ENCODE assay signal across 16 cellular contexts in the genomic region with DNA sequence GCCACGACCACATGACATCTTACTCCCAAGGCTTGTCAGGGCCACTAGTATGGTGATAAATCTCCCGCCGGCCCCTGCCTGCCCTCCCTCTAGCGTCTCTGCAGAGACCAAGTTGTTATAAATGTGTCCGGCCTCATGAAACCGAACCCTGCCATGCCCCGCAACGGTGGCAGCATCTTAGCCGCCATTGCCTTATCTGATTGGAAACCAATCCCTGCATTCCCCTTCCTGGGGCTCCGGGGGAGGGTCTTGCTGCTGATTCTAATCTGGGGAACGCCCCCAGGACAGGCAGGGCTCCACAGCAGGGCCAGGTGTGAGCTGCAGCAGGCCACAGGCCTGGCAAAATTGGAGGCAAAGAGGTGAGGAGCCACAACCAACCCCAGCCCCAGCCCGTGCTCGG.
DNase-seq lines count a peak whose midpoint lies in the region; ATAC-seq, FAIRE-seq and TF ChIP-seq lines count a peak whose summit lies in the region.
"Had no signal": no experiment of that assay in that cellular context is flagged by ENCODE, and none has a peak within 500 bp of the region (broad histone marks: within the 10 kb centered on the region; RNA-seq: fewer than 3 reads in every experiment).

No MANE protein-coding gene starts in this region.

- H3K23ac ChIP-seq in H1 (ENCODE audit: insufficient read length): no peak overlapping the region
- H3K23ac ChIP-seq in mesenchymal stem cell (ENCODE audit: low read length in 2 of 2): no peak overlapping the region

- TF ChIP-seq EP300 in H1 (IDR thresholded peaks at IDR 0.05; ENCODE audit: borderline replicate concordance in 1 of 2, low read depth in 2 of 2, low read length in 2 of 2): no peak

- intact Hi-C loops in spleen (cut with DNase I; ENCODE audit: low total_unique reads): no loop called here

- no peaks in the 10 kb centered on the region for H3K9me2 ChIP-seq in GM23338 (ENCODE audit: insufficient read depth)
- no peaks in the 10 kb centered on the region for H3K9me2 ChIP-seq in hepatocyte (replicated peaks; ENCODE audit: insufficient read depth)

- no peak overlapping the region for H2BK120ac ChIP-seq in H1 (replicated peaks; ENCODE audit: low read depth, low read length)
- no peak overlapping the region for H2BK120ac ChIP-seq in mesenchymal stem cell (ENCODE audit: low read depth, low read length)

- H3K18ac ChIP-seq in H1 (ENCODE audit: extremely low read depth, low read length) (no peak overlapping the region), mesenchymal stem cell (ENCODE audit: low read depth in 1 of 2, low read length in 2 of 2) (no peak overlapping the region)

- 0 out of 3 replicates have a peak, but pooled peaks cover 3% of the 10 kb centered on the region for H3K4me1 Mint-ChIP-seq in GM23338
- H3K4me1 Mint-ChIP-seq: CD14-positive monocyte; CD4-positive, alpha-beta memory T cell had no signal

- CTCF ChIA-PET in H1 (lab: Charles Lee; ENCODE audit: partially characterized antibody): interaction anchor here (1.2 kb wide), 2 partner anchors 24 to 83 kb away, joined by 3 read pairs; no protein-coding TSS in a partner anchor

- H4K91ac ChIP-seq in H1 (replicated peaks; ENCODE audit: insufficient read length, low read length) (no peak overlapping the region), mesenchymal stem cell (ENCODE audit: low read length) (peak overlapping the region; percentile 31)

- H2BK12ac ChIP-seq in H1 (ENCODE audit: low read depth, low read length) (no peak overlapping the region), mesenchymal stem cell (ENCODE audit: low read length in 2 of 2) (no peak overlapping the region)

- H3K56ac ChIP-seq in H1 (replicated peaks; ENCODE audit: insufficient read length, low read depth, low read length): no peak overlapping the region

- H2BK5ac ChIP-seq in H1 (ENCODE audit: low read depth, low read length) (no peak overlapping the region), mesenchymal stem cell (ENCODE audit: low read depth, low read length, poor library complexity, severe bottlenecking) (no peak overlapping the region)

- no peaks in the 10 kb centered on the region for H3F3A ChIP-seq in GM23338 (replicated peaks; ENCODE audit: low read depth)

- H3K4me3 Mint-ChIP-seq in GM23338: no peak overlapping the region
- H3K4me3 Mint-ChIP-seq: CD14-positive monocyte; CD4-positive, alpha-beta memory T cell had no signal

- DNase-seq in GM23338 (ENCODE audit: low spot score) (no peak), H1 (ENCODE audit: low read depth in 1 of 2, low spot score in 2 of 2) (no peak), mesenchymal stem cell (no peak), spleen (peak; percentile 24), hepatocyte (ENCODE audit: low spot score) (no peak), kidney glomerular epithelial cell (lab: John Stamatoyannopoulos, UW) (no peak), Peyer's patch (no peak)
- DNase-seq: 8988T; CD4-positive, alpha-beta memory T cell; DMS153; DMS79; GDM1; HCEC 1CT had no signal

- TF ChIP-seq CTCF in GM23338 (conservative IDR thresholded peaks at IDR 0.05; ENCODE audit: low read depth in 2 of 2) (no peak), H1 (IDR thresholded peaks at IDR 0.05; ENCODE audit: control extremely low read depth in 1 of 3, insufficient read depth in 1 of 3, low read depth in 1 of 3, low read length in 3 of 3) (no peak), spleen (IDR thresholded peaks at IDR 0.05 in 8 of 11, conservative IDR thresholded peaks at IDR 0.05 in 3 of 11) (no peak), hepatocyte (IDR thresholded peaks at IDR 0.05; ENCODE audit: poor library complexity) (no peak), Peyer's patch (IDR thresholded peaks at IDR 0.05) (no peak)

- H3K27me3 ChIP-seq in GM23338 (ENCODE audit: insufficient read depth): no peaks in the 10 kb centered on the region
- no peaks in the 10 kb centered on the region for H3K27me3 ChIP-seq in H1 (replicated peaks in 1 of 4; ENCODE audit: control insufficient read depth in 3 of 4, extremely low read depth in 1 of 4, insufficient read depth in 3 of 4, low read length in 3 of 4)
- H3K27me3 ChIP-seq in mesenchymal stem cell (ENCODE audit: control insufficient read depth in 1 of 2, insufficient read depth in 1 of 2, low read length in 2 of 2): peaks cover 5 to 93% of the 10 kb centered on the region in 2 experiments
- H3K27me3 ChIP-seq in spleen (replicated peaks in 1 of 7): peaks cover 0 to 55% (median 0%) of the 10 kb centered on the region in 7 donors
- H3K27me3 ChIP-seq in hepatocyte: peaks cover 7% of the 10 kb centered on the region
- no peaks in the 10 kb centered on the region for H3K27me3 ChIP-seq in Peyer's patch
- H3K27me3 ChIP-seq: BLaER1 had no signal

- no peak for TF ChIP-seq POLR2A in H1 (IDR thresholded peaks at IDR 0.05; ENCODE audit: control extremely low read depth in 1 of 2, low read depth in 2 of 2, low read length in 2 of 2)
- TF ChIP-seq POLR2A in spleen (IDR thresholded peaks at IDR 0.05): no peak
- TF ChIP-seq POLR2A in Peyer's patch (IDR thresholded peaks at IDR 0.05): no peak

- no peak overlapping the region for H3K4me2 ChIP-seq in GM23338
- no peak overlapping the region for H3K4me2 ChIP-seq in H1 (ENCODE audit: insufficient read depth in 1 of 2, low read depth in 2 of 2, low read length in 2 of 2)
- H3K4me2 ChIP-seq in mesenchymal stem cell (ENCODE audit: low read length, poor library complexity, severe bottlenecking): no peak overlapping the region
- no peak overlapping the region for H3K4me2 ChIP-seq in hepatocyte
- H3K4me2 ChIP-seq: BLaER1 had no signal

- no peak overlapping the region for H2BK20ac ChIP-seq in H1 (ENCODE audit: low read length)

- TF ChIP-seq RAD21 in H1 (IDR thresholded peaks at IDR 0.05 in 1 of 2, conservative IDR thresholded peaks at IDR 0.05 in 1 of 2; ENCODE audit: low read depth in 2 of 2, low read length in 2 of 2): no peak

- H3K4me1 ChIP-seq in GM23338 (ENCODE audit: insufficient read depth) (no peaks in the 10 kb centered on the region), H1 (replicated peaks in 1 of 4; ENCODE audit: control insufficient read depth in 3 of 4, insufficient read depth in 4 of 4, low read length in 3 of 4) (peaks cover 0 to 2% (median 0%) of the 10 kb centered on the region in 4 experiments; a peak in 1 of 7 replicates), mesenchymal stem cell (ENCODE audit: control insufficient read depth, insufficient read depth, low read depth, low read length) (peaks cover 7% of the 10 kb centered on the region), spleen (peaks cover 0 to 1% (median 0%) of the 10 kb centered on the region in 6 donors), hepatocyte (ENCODE audit: insufficient read depth) (no peaks in the 10 kb centered on the region), Peyer's patch (no peaks in the 10 kb centered on the region)

- H3K27me3 Mint-ChIP-seq in GM23338 (ENCODE audit: insufficient read depth, low read depth, poor library complexity): peaks cover 2% of the 10 kb centered on the region

- no peak overlapping the region for H2AK5ac ChIP-seq in H1 (ENCODE audit: low read depth, low read length)
- H2AK5ac ChIP-seq in mesenchymal stem cell (ENCODE audit: low read length, severe bottlenecking): no peak overlapping the region

- H3K9ac ChIP-seq in H1 (replicated peaks in 1 of 4; ENCODE audit: extremely low read depth in 1 of 4, low read depth in 3 of 4, low read length in 3 of 4) (no peak overlapping the region), mesenchymal stem cell (ENCODE audit: low read length) (no peak overlapping the region)
- H3K9ac ChIP-seq: BLaER1 had no signal

- POLR2A ChIA-PET in H1 (lab: Charles Lee; ENCODE audit: partially characterized antibody): no interaction called here

- ATAC-seq in GM23338: peak; percentile 63

- H3K27ac ChIP-seq in GM23338 (ENCODE audit: low read depth): no peak overlapping the region
- H3K27ac ChIP-seq in H1 (ENCODE audit: low read depth, low read length): no peak overlapping the region
- H3K27ac ChIP-seq in mesenchymal stem cell (ENCODE audit: low read length, poor library complexity, severe bottlenecking): no peak overlapping the region
- H3K27ac ChIP-seq in spleen: no peak overlapping the region
- no peak overlapping the region for H3K27ac ChIP-seq in hepatocyte
- no peak overlapping the region for H3K27ac ChIP-seq in Peyer's patch
- H3K27ac ChIP-seq: BLaER1 had no signal

- no peaks in the 10 kb centered on the region for H4K20me1 ChIP-seq in GM23338 (replicated peaks; ENCODE audit: insufficient read depth)
- no peaks in the 10 kb centered on the region for H4K20me1 ChIP-seq in H1 (replicated peaks in 1 of 2; ENCODE audit: control insufficient read depth in 1 of 2, insufficient read depth in 2 of 2, low read length in 2 of 2)
- no peaks in the 10 kb centered on the region for H4K20me1 ChIP-seq in hepatocyte (ENCODE audit: insufficient read depth, poor library complexity, severe bottlenecking)
- H4K20me1 ChIP-seq: BLaER1 had no signal

- no peak overlapping the region for H3K4me3 ChIP-seq in GM23338
- no peak overlapping the region for H3K4me3 ChIP-seq in H1 (ENCODE audit: extremely low read depth in 1 of 4, insufficient read depth in 2 of 4, low read depth in 3 of 4, low read length in 4 of 4)
- no peak overlapping the region for H3K4me3 ChIP-seq in mesenchymal stem cell (ENCODE audit: insufficient read depth in 1 of 2, low read depth in 1 of 2, low read length in 2 of 2)
- no peak overlapping the region for H3K4me3 ChIP-seq in spleen
- H3K4me3 ChIP-seq in hepatocyte: no peak overlapping the region
- no peak overlapping the region for H3K4me3 ChIP-seq in Peyer's patch
- H3K4me3 ChIP-seq: BLaER1 had no signal

- H3K79me1 ChIP-seq in H1 (ENCODE audit: low read depth, low read length) (no peaks in the 10 kb centered on the region), mesenchymal stem cell (replicated peaks; ENCODE audit: low read length, poor library complexity, severe bottlenecking) (no peaks in the 10 kb centered on the region)

- no peak overlapping the region for H4K8ac ChIP-seq in H1 (ENCODE audit: extremely low read depth, insufficient read depth, low read length)
- no peak overlapping the region for H4K8ac ChIP-seq in mesenchymal stem cell (ENCODE audit: low read length)

- FAIRE-seq in H1 (lab: Jason Lieb, UNC): no peak
- FAIRE-seq: GM12892 had no signal

- H3K14ac ChIP-seq in H1 (ENCODE audit: insufficient read length): no peak overlapping the region
- no peak overlapping the region for H3K14ac ChIP-seq in mesenchymal stem cell (ENCODE audit: low read length in 2 of 2)

- no peaks in the 10 kb centered on the region for H3K23me2 ChIP-seq in H1 (ENCODE audit: low read depth, low read length)

- WGBS in H1 (ENCODE audit: extremely low coverage in 1 of 2, insufficient coverage in 1 of 2, insufficient read length in 1 of 2, insufficient replicate concordance in 2 of 2, low coverage in 1 of 2, low lambda C conversion rate in 2 of 2, missing lambda C conversion rate in 1 of 2), 2 experiments: 84% methylated on average over 13 of the region's 13 CpGs; no CpG with 5 or more reads in 1 of the 2 experiments
- WGBS in mesenchymal stem cell: 75% methylated on average over 13 of the region's 13 CpGs
- WGBS in spleen, 5 donors: 76 to 89% (median 79%) methylated on average over 13 of the region's 13 CpGs
- 64% methylated on average over 13 of the region's 13 CpGs for WGBS in hepatocyte (ENCODE audit: low lambda C conversion rate, missing lambda C conversion rate)

- no peak overlapping the region for H4K5ac ChIP-seq in H1 (ENCODE audit: insufficient read length, low read depth, low read length)

- H3K27ac Mint-ChIP-seq in GM23338: no peak overlapping the region
- H3K27ac Mint-ChIP-seq: CD14-positive monocyte; CD4-positive, alpha-beta memory T cell had no signal

- H2BK15ac ChIP-seq in H1 (ENCODE audit: low read length): no peak overlapping the region
- no peak overlapping the region for H2BK15ac ChIP-seq in mesenchymal stem cell (ENCODE audit: low read depth, poor library complexity, severe bottlenecking)

- H3K9me3 Mint-ChIP-seq in GM23338: no peaks in the 10 kb centered on the region; the same call in 2 of the 3 replicates
- H3K9me3 Mint-ChIP-seq: CD4-positive, alpha-beta memory T cell had no signal

- H3K9me3 ChIP-seq in H1 (ENCODE audit: insufficient read depth in 2 of 2, low read depth in 1 of 2, low read length in 1 of 2): no peaks in the 10 kb centered on the region
- no peaks in the 10 kb centered on the region for H3K9me3 ChIP-seq in mesenchymal stem cell (ENCODE audit: control insufficient read depth, low read length)
- no peaks in the 10 kb centered on the region for H3K9me3 ChIP-seq in spleen
- H3K9me3 ChIP-seq in hepatocyte (ENCODE audit: low read depth): no peaks in the 10 kb centered on the region
- H3K9me3 ChIP-seq in Peyer's patch: no peaks in the 10 kb centered on the region
- H3K9me3 ChIP-seq: BLaER1 had no signal

- H3K36me3 Mint-ChIP-seq in GM23338 (ENCODE audit: low read depth): no peaks in the 10 kb centered on the region
- H3K36me3 Mint-ChIP-seq: CD14-positive monocyte; CD4-positive, alpha-beta memory T cell had no signal

- no peaks in the 10 kb centered on the region for H3K36me3 ChIP-seq in GM23338 (ENCODE audit: insufficient read depth)
- no peaks in the 10 kb centered on the region for H3K36me3 ChIP-seq in H1 (ENCODE audit: control insufficient read depth in 2 of 4, insufficient read depth in 4 of 4, low read length in 3 of 4)
- no peaks in the 10 kb centered on the region for H3K36me3 ChIP-seq in mesenchymal stem cell (ENCODE audit: control insufficient read depth in 1 of 2, insufficient read depth in 2 of 2, low read depth in 1 of 2, low read length in 2 of 2)
- no peaks in the 10 kb centered on the region for H3K36me3 ChIP-seq in spleen
- H3K36me3 ChIP-seq in hepatocyte (replicated peaks; ENCODE audit: insufficient read depth, low read depth): no peaks in the 10 kb centered on the region
- H3K36me3 ChIP-seq in Peyer's patch: no peaks in the 10 kb centered on the region
- H3K36me3 ChIP-seq: BLaER1 had no signal

- H2AFZ ChIP-seq in GM23338 (no peak overlapping the region), H1 (ENCODE audit: low read length) (no peak overlapping the region), mesenchymal stem cell (ENCODE audit: low read depth, low read length) (no peak overlapping the region), hepatocyte (no peak overlapping the region)

- H3K79me2 ChIP-seq in GM23338 (replicated peaks; ENCODE audit: insufficient read depth): no peaks in the 10 kb centered on the region
- H3K79me2 ChIP-seq in H1 (ENCODE audit: control insufficient read depth in 1 of 2, insufficient read depth in 2 of 2, low read length in 2 of 2): no peaks in the 10 kb centered on the region
- no peaks in the 10 kb centered on the region for H3K79me2 ChIP-seq in hepatocyte

- H3K4ac ChIP-seq in H1 (replicated peaks; ENCODE audit: insufficient read length, low read depth, low read length) (no peak overlapping the region), mesenchymal stem cell (ENCODE audit: low read depth in 1 of 2, low read length in 2 of 2) (no peak overlapping the region)
